9 cellular contexts compared by ENCODE assay signal in the genomic region with DNA sequence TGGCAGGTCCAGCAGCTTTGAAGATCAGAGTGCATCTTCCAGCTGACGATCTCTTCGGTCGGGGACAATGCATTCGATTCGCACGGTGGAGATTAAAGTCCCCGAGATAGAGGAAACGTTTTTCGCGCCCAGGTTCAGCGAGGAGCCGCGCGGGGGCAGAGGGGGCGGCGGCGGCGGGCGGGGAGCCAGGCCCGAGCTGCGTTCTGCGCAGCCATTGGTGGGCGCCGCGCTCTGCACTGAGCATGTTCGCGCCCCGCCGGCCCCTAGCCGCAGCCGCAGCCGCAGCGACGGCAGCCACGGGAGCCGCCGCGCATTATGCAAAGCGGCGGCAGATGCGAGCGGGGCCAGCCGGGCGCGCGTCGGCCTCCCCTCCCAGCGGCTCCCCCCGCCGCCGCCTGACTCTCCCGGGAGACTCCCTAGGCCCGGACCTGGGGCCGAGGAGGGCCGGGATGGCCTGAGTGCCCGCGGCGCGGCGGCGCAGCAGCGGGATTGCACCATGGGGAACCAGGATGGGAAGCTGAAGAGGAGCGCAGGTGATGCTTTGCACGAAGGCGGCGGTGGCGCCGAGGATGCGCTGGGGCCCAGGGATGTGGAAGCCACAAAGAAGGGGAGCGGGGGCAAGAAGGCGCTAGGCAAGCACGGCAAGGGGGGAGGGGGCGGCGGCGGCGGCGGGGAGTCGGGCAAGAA. TPM values are rescaled to one million over a fixed set of nuclear protein-coding genes. Genes with fewer than 3 reads are reported as not detected.
DNase-seq lines count a peak whose midpoint lies in the region; ATAC-seq and TF ChIP-seq lines count a peak whose summit lies in the region.
"Had no signal": no experiment of that assay in that cellular context is flagged by ENCODE, and none has a peak within 500 bp of the region (broad histone marks: within the 10 kb centered on the region; RNA-seq: fewer than 3 reads in every experiment).

Gene FMN2, plus strand, starts transcription at position 270 of the 687 bp plus-strand sequence. Its CDS starts 227 bp downstream, at position 497.

- H3K4me1 ChIP-seq in psoas muscle, result no peaks in the 10 kb centered on the region

- H3K9me3 Mint-ChIP-seq in activated CD8-positive, alpha-beta T cell treated with anti-CD3 and anti-CD28 coated beads for 36 hours, result no peaks in the 10 kb centered on the region
- H3K9me3 Mint-ChIP-seq in activated T-helper 2 cell treated with anti-CD3 and anti-CD28 coated beads, Interferon-gamma antibody, Interleukin-2, Interleukin-4, amounts not matched to agents 10 μg/mL and 5 μg/mL and 100 μg/mL, durations not matched to agents 14 hours and 24 hours and 36 hours, result no peaks in the 10 kb centered on the region

- H3K27me3 ChIP-seq in MG63 (no peaks in the 10 kb centered on the region), psoas muscle (ENCODE audit: insufficient read depth in 3 of 3, low read length in 2 of 3) (peaks cover 5 to 61% (median 15%) of the 10 kb centered on the region in 3 donors)

- intact Hi-C loops in activated CD8-positive, alpha-beta T cell treated with anti-CD3 and anti-CD28 coated beads for 36 hours (cut with micrococcal nuclease), result no loop called here
- intact Hi-C loops in left ventricle myocardium superior (cut with micrococcal nuclease) (no loop called here), psoas muscle (cut with DNase I) (no loop called here)
- intact Hi-C loops in activated T-helper 2 cell treated with anti-CD3 and anti-CD28 coated beads, Interferon-gamma antibody, Interleukin-2, Interleukin-4, amounts not matched to agents 10 μg/mL and 5 μg/mL and 100 μg/mL, durations not matched to agents 14 hours and 24 hours and 36 hours (cut with micrococcal nuclease), result no loop called here

- TF ChIP-seq CTCF in activated CD8-positive, alpha-beta T cell treated with anti-CD3 and anti-CD28 coated beads for 36 hours (IDR thresholded peaks at IDR 0.05), result no peak
- TF ChIP-seq CTCF in psoas muscle (IDR thresholded peaks at IDR 0.05), result no peak

- H3K4me3 ChIP-seq in MG63 (peak within 1 kb of the TSS; percentile 68), psoas muscle (peak within 1 kb of the TSS; percentile 48)

- CTCF ChIA-PET in activated CD8-positive, alpha-beta T cell treated with anti-CD3 and anti-CD28 coated beads for 36 hours (lab: Charles Lee), result interaction anchor here (1.0 kb wide), 1 partner anchor 8 kb away, joined by 3 read pairs; no protein-coding TSS in a partner anchor

- H3K4me3 Mint-ChIP-seq in activated CD8-positive, alpha-beta T cell treated with anti-CD3 and anti-CD28 coated beads for 36 hours, result peak within 1 kb of the TSS; percentile 28
- no peak within 1 kb of the TSS for H3K4me3 Mint-ChIP-seq in activated T-helper 2 cell treated with anti-CD3 and anti-CD28 coated beads, Interferon-gamma antibody, Interleukin-2, Interleukin-4, amounts not matched to agents 10 μg/mL and 5 μg/mL and 100 μg/mL, durations not matched to agents 14 hours and 24 hours and 36 hours (ENCODE audit: low read depth)

- H3K27me3 Mint-ChIP-seq in activated CD8-positive, alpha-beta T cell treated with anti-CD3 and anti-CD28 coated beads for 36 hours, result peaks cover 25% of the 10 kb centered on the region
- peaks cover 31% of the 10 kb centered on the region for H3K27me3 Mint-ChIP-seq in activated T-helper 2 cell treated with anti-CD3 and anti-CD28 coated beads, Interferon-gamma antibody, Interleukin-2, Interleukin-4, amounts not matched to agents 10 μg/mL and 5 μg/mL and 100 μg/mL, durations not matched to agents 14 hours and 24 hours and 36 hours (ENCODE audit: low read depth)

- no peak within 1 kb of the TSS for H3K27ac ChIP-seq in psoas muscle

- peaks cover 3% of the 10 kb centered on the region; the same call in 1 of the 2 replicates for H3K9me3 ChIP-seq in MG63
- no peaks in the 10 kb centered on the region for H3K9me3 ChIP-seq in psoas muscle

- peaks cover 21% of the 10 kb centered on the region for H3K36me3 ChIP-seq in MG63
- H3K36me3 ChIP-seq in psoas muscle (ENCODE audit: insufficient read depth in 1 of 2, low read depth in 1 of 2), result no peaks in the 10 kb centered on the region

- WGBS in psoas muscle, 3 donors, result 0 to 2% (median 0%) methylated on average over 68 to 78 of the region's 78 CpGs

- ATAC-seq in activated CD8-positive, alpha-beta T cell treated with anti-CD3 and anti-CD28 coated beads for 36 hours, result peak; percentile 45
- ATAC-seq in left ventricle myocardium superior (peak; percentile 18), psoas muscle (no peak)

- DNase-seq in DMS53 treated with DMSO at 0.1 percent for 48 hours (lab: John Stamatoyannopoulos, UW; ENCODE audit: unreplicated experiment), result peak; percentile 43
- peak; percentile 92 for DNase-seq in MG63
- peak; percentile 8 for DNase-seq in activated CD8-positive, alpha-beta T cell treated with anti-CD3 and anti-CD28 coated beads for 36 hours
- no peak for DNase-seq in left ventricle myocardium superior
- DNase-seq in psoas muscle, result no peak
- no peak for DNase-seq in stimulated activated naive CD4-positive, alpha-beta T cell treated with Interleukin-2 at 50 U/mL for 16 hours (lab: John Stamatoyannopoulos, UW)
- DNase-seq in GM19238 (ENCODE audit: insufficient read length, low spot score), result no peak
- DNase-seq in activated T-helper 2 cell treated with anti-CD3 and anti-CD28 coated beads, Interferon-gamma antibody, Interleukin-2, Interleukin-4, amounts not matched to agents 10 μg/mL and 5 μg/mL and 100 μg/mL, durations not matched to agents 14 hours and 24 hours and 36 hours (ENCODE audit: low spot score), result no peak

- no peak within 1 kb of the TSS for H3K27ac Mint-ChIP-seq in activated CD8-positive, alpha-beta T cell treated with anti-CD3 and anti-CD28 coated beads for 36 hours
- no peak within 1 kb of the TSS for H3K27ac Mint-ChIP-seq in activated T-helper 2 cell treated with anti-CD3 and anti-CD28 coated beads, Interferon-gamma antibody, Interleukin-2, Interleukin-4, amounts not matched to agents 10 μg/mL and 5 μg/mL and 100 μg/mL, durations not matched to agents 14 hours and 24 hours and 36 hours

- peaks cover 3% of the 10 kb centered on the region for H3K4me1 Mint-ChIP-seq in activated CD8-positive, alpha-beta T cell treated with anti-CD3 and anti-CD28 coated beads for 36 hours (ENCODE audit: low read depth)
- H3K4me1 Mint-ChIP-seq in activated T-helper 2 cell treated with anti-CD3 and anti-CD28 coated beads, Interferon-gamma antibody, Interleukin-2, Interleukin-4, amounts not matched to agents 10 μg/mL and 5 μg/mL and 100 μg/mL, durations not matched to agents 14 hours and 24 hours and 36 hours (ENCODE audit: low read depth), result peaks cover 5% of the 10 kb centered on the region

- no peaks in the 10 kb centered on the region for H3K36me3 Mint-ChIP-seq in activated CD8-positive, alpha-beta T cell treated with anti-CD3 and anti-CD28 coated beads for 36 hours (ENCODE audit: low read depth)
- H3K36me3 Mint-ChIP-seq in activated T-helper 2 cell treated with anti-CD3 and anti-CD28 coated beads, Interferon-gamma antibody, Interleukin-2, Interleukin-4, amounts not matched to agents 10 μg/mL and 5 μg/mL and 100 μg/mL, durations not matched to agents 14 hours and 24 hours and 36 hours (ENCODE audit: low read depth), result no peaks in the 10 kb centered on the region

- POLR2A ChIA-PET in activated CD8-positive, alpha-beta T cell treated with anti-CD3 and anti-CD28 coated beads for 36 hours (lab: Charles Lee), result no interaction called here

RNA-seq across cellular contexts. Expression of gene FMN2, which starts in this region (rescaled TPM):
- total RNA-seq in MG63 (2014; rRNA removed; shearing (Covaris generic); ENCODE audit: low replicate concordance), result 15.6 and 15.7 TPM in 2 replicates
- total RNA-seq in activated CD8-positive, alpha-beta T cell treated with anti-CD3 and anti-CD28 coated beads for 36 hours, result not detected
- not detected for total RNA-seq in left ventricle myocardium superior
- 1 to 10 TPM in 1 of 4 donors, under 1 TPM in 1, not detected in 2; 0.15 to 1.1 TPM for total RNA-seq in psoas muscle
- polyA plus RNA-seq in psoas muscle, result under 1 TPM; 0.32 to 0.64 (median 0.52) TPM
- total RNA-seq in activated T-helper 2 cell treated with anti-CD3 and anti-CD28 coated beads, Interferon-gamma antibody, Interleukin-2, Interleukin-4, amounts not matched to agents 10 μg/mL and 5 μg/mL and 100 μg/mL, durations not matched to agents 14 hours and 24 hours and 36 hours, result not detected in 2 replicates
- polyA plus RNA-seq: keratinocyte had no signal

Comparison
In these comparisons a context has a peak if more than half of its experiments do, and no peak if none do; other contexts are left out.
1. Peak in DNase-seq and ATAC-seq in activated CD8-positive, alpha-beta T cell treated with anti-CD3 and anti-CD28 coated beads for 36 hours; RNA of the gene not detected or under 1 TPM.
2. Peak in ATAC-seq in left ventricle myocardium superior; RNA of the gene not detected or under 1 TPM.
3. DNase-seq: peak in DMS53 treated with DMSO at 0.1 percent for 48 hours (single experiment) and MG63 (single experiment); none in left ventricle myocardium superior (single experiment), psoas muscle (0 of 2), stimulated activated naive CD4-positive, alpha-beta T cell treated with Interleukin-2 at 50 U/mL for 16 hours (single experiment), GM19238 (single experiment) and activated T-helper 2 cell treated with anti-CD3 and anti-CD28 coated beads, Interferon-gamma antibody, Interleukin-2, Interleukin-4, amounts not matched to agents 10 μg/mL and 5 μg/mL and 100 μg/mL, durations not matched to agents 14 hours and 24 hours and 36 hours (single experiment).